ENCODE assay signal across 8 cellular contexts in the genomic region with DNA sequence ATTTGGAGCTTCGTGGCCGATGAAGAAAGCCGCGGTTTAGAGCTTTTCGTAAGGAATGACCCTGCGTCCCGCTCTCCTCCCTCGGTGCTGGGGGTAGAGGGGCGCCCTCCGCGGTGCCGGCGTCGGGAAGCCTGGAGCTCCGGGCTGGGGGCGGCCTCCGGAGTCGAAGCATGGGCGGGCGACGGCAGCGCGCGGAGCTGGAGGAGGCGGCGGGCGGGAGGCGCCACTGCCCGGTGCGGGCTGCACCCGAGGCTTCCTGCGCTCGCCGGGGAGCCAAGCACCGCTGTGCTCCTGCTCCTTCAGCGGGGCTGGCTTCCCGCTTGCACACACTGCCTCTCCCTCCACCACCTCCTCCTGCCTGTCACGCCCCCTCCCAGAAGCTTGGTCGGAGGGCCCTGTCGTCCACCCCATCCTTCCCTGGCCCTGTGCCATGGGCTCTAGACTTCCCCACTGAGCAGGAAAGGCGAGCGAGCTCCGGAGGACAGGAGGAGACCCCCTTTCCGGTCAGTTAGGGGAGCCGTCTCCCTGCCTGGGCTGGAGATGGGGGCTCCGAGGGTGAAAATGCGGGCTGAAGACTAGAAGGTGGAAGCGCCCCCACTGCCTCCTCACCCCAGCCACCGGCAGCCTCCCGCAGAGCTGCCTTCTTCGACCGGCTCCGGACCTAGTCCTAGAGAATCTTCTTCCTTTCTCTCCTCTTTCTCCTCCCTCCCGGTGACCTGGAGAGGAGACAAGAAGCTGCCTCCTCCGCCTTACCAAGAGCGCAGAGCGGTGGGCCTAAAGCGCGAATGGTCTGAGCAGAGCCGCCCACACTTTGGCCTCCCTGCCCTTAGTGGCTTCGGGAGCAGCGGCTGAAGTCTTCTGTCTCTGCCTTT. TPM values are rescaled to one million over a fixed set of nuclear protein-coding genes. Genes with fewer than 3 reads are reported as not detected.
DNase-seq lines count a peak whose midpoint lies in the region; TF ChIP-seq lines count a peak whose summit lies in the region.

No MANE protein-coding gene starts in this region.

- no peak for TF ChIP-seq CTCF in MCF 10A (IDR thresholded peaks at IDR 0.05; ENCODE audit: unreplicated experiment)

- H3K9me3 Mint-ChIP-seq in activated naive CD4-positive, alpha-beta T cell treated with anti-CD3 and anti-CD28 coated beads, Interleukin-2, amount 50 U/mL, for 24 hours = no peaks in the 10 kb centered on the region
- no peaks in the 10 kb centered on the region for H3K9me3 Mint-ChIP-seq in MCF 10A (ENCODE audit: unreplicated experiment)

- POLR2A ChIA-PET in MCF 10A (lab: Yijun Ruan, JAX) = interaction anchor here (0.5 to 0.9 kb wide), 4 partner anchors 10 to 589 kb away, joined by 3 to 4 read pairs (median 3); no protein-coding TSS in a partner anchor

- no TSS peak for BruUV-seq in MCF 10A (replicated peaks; lab: Mats Ljungman, UMichigan)

- H3K36me3 ChIP-seq in urinary bladder (ENCODE audit: insufficient read depth) = no peaks in the 10 kb centered on the region

- H3K27me3 Mint-ChIP-seq in activated naive CD4-positive, alpha-beta T cell treated with anti-CD3 and anti-CD28 coated beads, Interleukin-2, amount 50 U/mL, for 24 hours = peaks cover 25% of the 10 kb centered on the region
- H3K27me3 Mint-ChIP-seq in MCF 10A (ENCODE audit: insufficient read depth, unreplicated experiment) = peaks cover 1% of the 10 kb centered on the region

- whole genome bisulfite sequencing in urinary bladder = 5% methylated on average over 62 of the region's 62 CpGs

- H3K4me1 ChIP-seq in urinary bladder (ENCODE audit: insufficient read depth) = peaks cover 2% of the 10 kb centered on the region

- H3K27ac ChIP-seq in urinary bladder (ENCODE audit: low read depth) = no peak overlapping the region

- H3K36me3 Mint-ChIP-seq in activated naive CD4-positive, alpha-beta T cell treated with anti-CD3 and anti-CD28 coated beads, Interleukin-2, amount 50 U/mL, for 24 hours = no peaks in the 10 kb centered on the region
- peaks cover 19% of the 10 kb centered on the region for H3K36me3 Mint-ChIP-seq in MCF 10A (ENCODE audit: insufficient read depth, unreplicated experiment)

- H3K4me3 ChIP-seq in urinary bladder (ENCODE audit: low read depth, low read length) = peak overlapping the region; percentile 29

- CTCF ChIA-PET in MCF 10A (lab: Yijun Ruan, JAX) = interaction anchor here (0.6 to 5.8 kb wide), 20 partner anchors 8 to 1196 kb away, joined by 3 to 39 read pairs (median 4); no protein-coding TSS in a partner anchor

- intact Hi-C loops in MCF 10A (cut with micrococcal nuclease) = loop anchor here (5.0 to 10.0 kb wide), 3 partner anchors 67 to 399 kb away; no protein-coding TSS in a partner anchor

- peak overlapping the region; percentile 39 for H3K4me3 Mint-ChIP-seq in activated naive CD4-positive, alpha-beta T cell treated with anti-CD3 and anti-CD28 coated beads, Interleukin-2, amount 50 U/mL, for 24 hours
- H3K4me3 Mint-ChIP-seq in MCF 10A (ENCODE audit: unreplicated experiment) = peak overlapping the region; percentile 68

- H3K4me1 Mint-ChIP-seq in activated naive CD4-positive, alpha-beta T cell treated with anti-CD3 and anti-CD28 coated beads, Interleukin-2, amount 50 U/mL, for 24 hours = peaks cover 4% of the 10 kb centered on the region
- peaks cover 16% of the 10 kb centered on the region for H3K4me1 Mint-ChIP-seq in MCF 10A (ENCODE audit: insufficient read depth, unreplicated experiment)

- DNase-seq in activated naive CD4-positive, alpha-beta T cell treated with Interleukin-2 at 50 U/mL for 16 hours = no peak
- peak; percentile 16 for DNase-seq in MCF 10A (ENCODE audit: unreplicated experiment)
- peak; percentile 60 for DNase-seq in islet precursor cell
- DNase-seq in mesenteric fat pad (ENCODE audit: low spot score) = no peak
- DNase-seq in foreskin melanocyte = no peak
- DNase-seq in NCI-H524 treated with DMSO at 0.1 percent for 48 hours (lab: John Stamatoyannopoulos, UW) = no peak

- no peak overlapping the region for H3K27ac Mint-ChIP-seq in activated naive CD4-positive, alpha-beta T cell treated with anti-CD3 and anti-CD28 coated beads, Interleukin-2, amount 50 U/mL, for 24 hours
- H3K27ac Mint-ChIP-seq in MCF 10A (ENCODE audit: low read depth, unreplicated experiment) = no peak overlapping the region

RNA-seq across cellular contexts. Expression of a gene that starts 1.8 kb away (rescaled TPM):
- total RNA-seq in MCF 10A (2022) = 25.0 and 44.8 TPM in 2 replicates
- total RNA-seq in urinary bladder = 0.42 TPM
- polyA plus RNA-seq in urinary bladder = 0.04 TPM
- total RNA-seq in mesenteric fat pad = not detected

Comparison
In these comparisons a context has a peak if more than half of its experiments do, and no peak if none do; other contexts are left out.
1. DNase-seq: peak in MCF 10A (single experiment) and islet precursor cell (single experiment); none in activated naive CD4-positive, alpha-beta T cell treated with Interleukin-2 at 50 U/mL for 16 hours (single experiment), mesenteric fat pad (single experiment), foreskin melanocyte (single experiment) and NCI-H524 treated with DMSO at 0.1 percent for 48 hours (single experiment).
2. RNA of a gene that starts 1.8 kb away (total RNA-seq): 25.0 to 44.8 TPM in MCF 10A; 0.42 TPM in urinary bladder (single experiment) and not detected in mesenteric fat pad (single experiment); every median in the first group is over 10 times any median in the second.